Comparison of ENCODE assay signal across 16 cellular contexts in genomic region chr2:55154525-55155030, GRCh38.
DNase-seq lines count a peak whose midpoint lies in the region; ATAC-seq, FAIRE-seq and TF ChIP-seq lines count a peak whose summit lies in the region.
"Had no signal": no experiment of that assay in that cellular context is flagged by ENCODE, and none has a peak within 500 bp of the region (broad histone marks: within the 10 kb centered on the region; RNA-seq: fewer than 3 reads in every experiment).

No MANE protein-coding gene starts in this region.

- CTCF ChIA-PET in K562 (lab: Yijun Ruan, JAX; ENCODE audit: low intra/inter-chr PET ratio) = no interaction called here

- H4K20me1 ChIP-seq in K562 (replicated peaks; ENCODE audit: control insufficient read depth, insufficient read depth, low read length) = no peaks in the 10 kb centered on the region

- H2AFZ ChIP-seq in K562 (ENCODE audit: low read depth, low read length) = no peak overlapping the region

- in situ Hi-C loops in K562 (cut with MboI) = no loop called here

- no peak for TF ChIP-seq POLR2A in K562 (conservative IDR thresholded peaks at IDR 0.05)

- H3K9me1 ChIP-seq in K562 (ENCODE audit: control insufficient read depth, insufficient read depth, low read length) = no peaks in the 10 kb centered on the region

- H3K27ac ChIP-seq in K562 (ENCODE audit: extremely low read depth, low read depth, low read length) = no peak overlapping the region
- peak overlapping the region; percentile 13 for H3K27ac ChIP-seq in lower lobe of right lung
- H3K27ac ChIP-seq in substantia nigra (ENCODE audit: low read depth, low read length, poor library complexity, severe bottlenecking) = peak overlapping the region; percentile 56
- H3K27ac ChIP-seq: cardiac muscle cell had no signal

- no peak for TF ChIP-seq EP300 in K562 (IDR thresholded peaks at IDR 0.05; ENCODE audit: low read length)

- H3K27me3 ChIP-seq in K562 (ENCODE audit: control insufficient read depth in 2 of 2, insufficient read depth in 2 of 2, low read length in 2 of 2) = no peaks in the 10 kb centered on the region
- H3K27me3 ChIP-seq in lower lobe of right lung (ENCODE audit: low read depth) = no peaks in the 10 kb centered on the region
- H3K27me3 ChIP-seq: cardiac muscle cell, upper lobe of left lung had no signal

- FAIRE-seq in HTR-8/SVneo (lab: Jason Lieb, UNC) (peak; percentile 42), K562 (lab: Jason Lieb, UNC) (peak; percentile 49)
- FAIRE-seq: HepG2 had no signal

- H3K36me3 ChIP-seq in K562 (ENCODE audit: control insufficient read depth, insufficient read depth, low read length) (no peaks in the 10 kb centered on the region), lower lobe of right lung (no peaks in the 10 kb centered on the region)
- H3K36me3 ChIP-seq: cardiac muscle cell, upper lobe of left lung had no signal

- ATAC-seq in K562 (no peak), lower lobe of right lung (no peak), left lobe of liver (no peak), GM21515 (IDR thresholded peaks at IDR 0.05; ENCODE audit: unreplicated experiment) (no peak)
- ATAC-seq: HepG2, left ventricle myocardium superior had no signal

- no peak for TF ChIP-seq RAD21 in K562 (CRISPR knock-in tag; conservative IDR thresholded peaks at IDR 0.05 in 1 of 2, IDR thresholded peaks at IDR 0.05 in 1 of 2)

- BruUV-seq in K562 (replicated peaks; lab: Mats Ljungman, UMichigan) = no TSS peak

- H3K4me1 ChIP-seq in K562 (replicated peaks in 1 of 2; ENCODE audit: control insufficient read depth in 2 of 2, insufficient read depth in 2 of 2, low read length in 2 of 2) (peaks cover 18 to 34% of the 10 kb centered on the region in 2 experiments), lower lobe of right lung (peaks cover 87% of the 10 kb centered on the region)

- DNase-seq in HTR-8/SVneo (ENCODE audit: insufficient read length, low spot score) (no peak), K562 (ENCODE audit: extremely low read depth in 1 of 4, low spot score in 3 of 4) (no peak), lower lobe of right lung (no peak), substantia nigra (lab: John Stamatoyannopoulos, UW) (no peak), Ammon's horn (ENCODE audit: low spot score) (no peak), left lobe of liver (ENCODE audit: low spot score) (no peak), NCI-H1105 (lab: John Stamatoyannopoulos, UW) (no peak)
- DNase-seq: activated gamma-delta T cell treated with Interleukin-2 at 50 U/mL for 16 hours, DND-41, left ventricle myocardium superior, NCI-H1105 treated with DMSO at 0.1 percent for 48 hours, Right ventricle myocardium superior, upper lobe of left lung had no signal

- H3K4me2 ChIP-seq in K562 (ENCODE audit: insufficient read depth, low read length) = no peak overlapping the region

- WGBS in K562 (ENCODE audit: insufficient coverage, low coverage, missing lambda C conversion rate) = 39% methylated on average over 3 of the region's 3 CpGs

- POLR2A ChIA-PET in K562 (lab: Yijun Ruan, JAX) = interaction anchor here (1.4 kb wide), 1 partner anchor 13 kb away, joined by 4 read pairs; no protein-coding TSS in a partner anchor

- H3K9ac ChIP-seq in K562 (ENCODE audit: insufficient read depth in 1 of 2, low read depth in 2 of 2, low read length in 2 of 2) = no peak overlapping the region; a peak in 1 of 4 replicates

- intact Hi-C loops in K562 (cut with micrococcal nuclease) (no loop called here), lower lobe of right lung (cut with DNase I) (no loop called here)

- H3K4me3 ChIP-seq in K562 = no peak overlapping the region
- no peak overlapping the region for H3K4me3 ChIP-seq in lower lobe of right lung
- H3K4me3 ChIP-seq: cardiac muscle cell, upper lobe of left lung had no signal

- H3K9me3 ChIP-seq in K562 (replicated peaks; ENCODE audit: control insufficient read depth, insufficient read depth, low read depth, low read length) (no peaks in the 10 kb centered on the region), lower lobe of right lung (no peaks in the 10 kb centered on the region)
- H3K9me3 ChIP-seq: upper lobe of left lung had no signal

- TF ChIP-seq CTCF in K562 (IDR thresholded peaks at IDR 0.05 in 2 of 3, conservative IDR thresholded peaks at IDR 0.05 in 1 of 3; ENCODE audit: insufficient read depth in 2 of 3, low read depth in 1 of 3, low read length in 3 of 3) = no peak
- no peak for TF ChIP-seq CTCF in lower lobe of right lung (IDR thresholded peaks at IDR 0.05)

- H3K79me2 ChIP-seq in K562 (ENCODE audit: control insufficient read depth, insufficient read depth, low read length) = no peaks in the 10 kb centered on the region

TF ChIP-seq in K562, 482 proteins besides CTCF, POLR2A, EP300 and RAD21:
- TF ChIP-seq LARP7 (IDR thresholded peaks at IDR 0.05) = no peak
- no peak for TF ChIP-seq ETV1 (tag; conservative IDR thresholded peaks at IDR 0.05; ENCODE audit: low read depth)
- TF ChIP-seq ZNF586 (CRISPR knock-in tag; conservative IDR thresholded peaks at IDR 0.05) = no peak
- no peak for TF ChIP-seq FOXA3 (CRISPR knock-in tag; conservative IDR thresholded peaks at IDR 0.05 in 1 of 2, IDR thresholded peaks at IDR 0.05 in 1 of 2)
- no peak for TF ChIP-seq MITF (IDR thresholded peaks at IDR 0.05)
- TF ChIP-seq HDGF (IDR thresholded peaks at IDR 0.05) = no peak
- TF ChIP-seq IFI16 (CRISPR knock-in tag; IDR thresholded peaks at IDR 0.05) = no peak
- TF ChIP-seq, protein P1, sequence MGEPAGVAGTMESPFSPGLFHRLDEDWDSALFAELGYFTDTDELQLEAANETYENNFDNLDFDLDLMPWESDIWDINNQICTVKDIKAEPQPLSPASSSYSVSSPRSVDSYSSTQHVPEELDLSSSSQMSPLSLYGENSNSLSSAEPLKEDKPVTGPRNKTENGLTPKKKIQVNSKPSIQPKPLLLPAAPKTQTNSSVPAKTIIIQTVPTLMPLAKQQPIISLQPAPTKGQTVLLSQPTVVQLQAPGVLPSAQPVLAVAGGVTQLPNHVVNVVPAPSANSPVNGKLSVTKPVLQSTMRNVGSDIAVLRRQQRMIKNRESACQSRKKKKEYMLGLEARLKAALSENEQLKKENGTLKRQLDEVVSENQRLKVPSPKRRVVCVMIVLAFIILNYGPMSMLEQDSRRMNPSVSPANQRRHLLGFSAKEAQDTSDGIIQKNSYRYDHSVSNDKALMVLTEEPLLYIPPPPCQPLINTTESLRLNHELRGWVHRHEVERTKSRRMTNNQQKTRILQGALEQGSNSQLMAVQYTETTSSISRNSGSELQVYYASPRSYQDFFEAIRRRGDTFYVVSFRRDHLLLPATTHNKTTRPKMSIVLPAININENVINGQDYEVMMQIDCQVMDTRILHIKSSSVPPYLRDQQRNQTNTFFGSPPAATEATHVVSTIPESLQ (CRISPR knock-in tag; IDR thresholded peaks at IDR 0.05) = no peak
- no peak for TF ChIP-seq RBM34 (IDR thresholded peaks at IDR 0.05; ENCODE audit: borderline replicate concordance, insufficient read depth, low read length)
- TF ChIP-seq KAT8 (IDR thresholded peaks at IDR 0.05; ENCODE audit: low read depth) = no peak
- TF ChIP-seq, protein P2, sequence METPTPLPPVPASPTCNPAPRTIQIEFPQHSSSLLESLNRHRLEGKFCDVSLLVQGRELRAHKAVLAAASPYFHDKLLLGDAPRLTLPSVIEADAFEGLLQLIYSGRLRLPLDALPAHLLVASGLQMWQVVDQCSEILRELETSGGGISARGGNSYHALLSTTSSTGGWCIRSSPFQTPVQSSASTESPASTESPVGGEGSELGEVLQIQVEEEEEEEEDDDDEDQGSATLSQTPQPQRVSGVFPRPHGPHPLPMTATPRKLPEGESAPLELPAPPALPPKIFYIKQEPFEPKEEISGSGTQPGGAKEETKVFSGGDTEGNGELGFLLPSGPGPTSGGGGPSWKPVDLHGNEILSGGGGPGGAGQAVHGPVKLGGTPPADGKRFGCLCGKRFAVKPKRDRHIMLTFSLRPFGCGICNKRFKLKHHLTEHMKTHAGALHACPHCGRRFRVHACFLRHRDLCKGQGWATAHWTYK (CRISPR knock-in tag; IDR thresholded peaks at IDR 0.05) = no peak
- no peak for TF ChIP-seq ZBTB12 (CRISPR knock-in tag; IDR thresholded peaks at IDR 0.05)
- TF ChIP-seq PCBP1 (IDR thresholded peaks at IDR 0.05; ENCODE audit: low read depth, low read length, poor library complexity, severe bottlenecking) = no peak
- TF ChIP-seq PCBP2 (IDR thresholded peaks at IDR 0.05; ENCODE audit: low read depth, low read length, poor library complexity, severe bottlenecking) = no peak
- no peak for TF ChIP-seq ZNF23 (CRISPR knock-in tag; IDR thresholded peaks at IDR 0.05)
